In the genomic region with DNA sequence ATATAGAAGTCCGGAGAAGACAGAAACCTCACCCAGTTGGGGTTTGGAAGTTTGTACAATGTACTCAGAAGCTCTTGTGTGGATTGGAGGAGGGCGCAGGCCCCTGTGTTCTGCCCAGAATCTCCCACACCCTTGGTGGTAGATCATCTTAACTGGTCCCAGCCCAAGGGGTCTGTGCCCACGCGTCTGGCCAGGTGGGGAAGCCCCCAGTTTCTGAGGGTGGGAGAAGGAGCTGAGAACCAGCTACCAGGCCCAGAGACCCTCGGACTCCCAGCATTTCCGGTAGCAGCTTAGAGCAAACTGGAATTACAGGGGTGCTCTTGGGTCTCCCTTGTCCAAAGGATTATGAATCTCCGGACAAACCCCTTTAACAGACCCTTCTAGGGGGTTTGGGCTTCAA, we compare ENCODE assay signal across 1 cellular context.
TF ChIP-seq lines count a peak whose summit lies in the region.

No MANE protein-coding gene starts in this region.

TF ChIP-seq in HEK293, 187 proteins besides CTCF, POLR2A, EP300 and RAD21 (continued from another document):
- TF ChIP-seq, protein P1, sequence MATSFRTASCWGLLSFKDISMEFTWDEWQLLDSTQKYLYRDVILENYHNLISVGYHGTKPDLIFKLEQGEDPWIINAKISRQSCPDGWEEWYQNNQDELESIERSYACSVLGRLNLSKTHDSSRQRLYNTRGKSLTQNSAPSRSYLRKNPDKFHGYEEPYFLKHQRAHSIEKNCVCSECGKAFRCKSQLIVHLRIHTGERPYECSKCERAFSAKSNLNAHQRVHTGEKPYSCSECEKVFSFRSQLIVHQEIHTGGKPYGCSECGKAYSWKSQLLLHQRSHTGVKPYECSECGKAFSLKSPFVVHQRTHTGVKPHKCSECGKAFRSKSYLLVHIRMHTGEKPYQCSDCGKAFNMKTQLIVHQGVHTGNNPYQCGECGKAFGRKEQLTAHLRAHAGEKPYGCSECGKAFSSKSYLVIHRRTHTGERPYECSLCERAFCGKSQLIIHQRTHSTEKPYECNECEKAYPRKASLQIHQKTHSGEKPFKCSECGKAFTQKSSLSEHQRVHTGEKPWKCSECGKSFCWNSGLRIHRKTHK (tag by site-specific recombination; IDR thresholded peaks at IDR 0.05), result no peak
- TF ChIP-seq YY1 (tag by site-specific recombination; IDR thresholded peaks at IDR 0.05) (no peak), GLI2 (tag by site-specific recombination; IDR thresholded peaks at IDR 0.05; ENCODE audit: borderline replicate concordance, low read depth) (no peak), ZNF274 (IDR thresholded peaks at IDR 0.05; ENCODE audit: low read length) (no peak), ZNF274 (tag by site-specific recombination; IDR thresholded peaks at IDR 0.05; ENCODE audit: borderline replicate concordance) (no peak), ZNF211 (tag by site-specific recombination; IDR thresholded peaks at IDR 0.05; ENCODE audit: low read depth) (no peak), ZNF548 (tag by site-specific recombination; IDR thresholded peaks at IDR 0.05) (no peak), IKZF3 (tag by site-specific recombination; IDR thresholded peaks at IDR 0.05) (no peak), ZNF626 (tag by site-specific recombination; IDR thresholded peaks at IDR 0.05) (no peak), OSR2 (tag by site-specific recombination; IDR thresholded peaks at IDR 0.05) (no peak), KLF8 (tag by site-specific recombination; IDR thresholded peaks at IDR 0.05) (no peak), ZNF707 (tag by site-specific recombination; IDR thresholded peaks at IDR 0.05) (no peak)
- TF ChIP-seq, protein P2, sequence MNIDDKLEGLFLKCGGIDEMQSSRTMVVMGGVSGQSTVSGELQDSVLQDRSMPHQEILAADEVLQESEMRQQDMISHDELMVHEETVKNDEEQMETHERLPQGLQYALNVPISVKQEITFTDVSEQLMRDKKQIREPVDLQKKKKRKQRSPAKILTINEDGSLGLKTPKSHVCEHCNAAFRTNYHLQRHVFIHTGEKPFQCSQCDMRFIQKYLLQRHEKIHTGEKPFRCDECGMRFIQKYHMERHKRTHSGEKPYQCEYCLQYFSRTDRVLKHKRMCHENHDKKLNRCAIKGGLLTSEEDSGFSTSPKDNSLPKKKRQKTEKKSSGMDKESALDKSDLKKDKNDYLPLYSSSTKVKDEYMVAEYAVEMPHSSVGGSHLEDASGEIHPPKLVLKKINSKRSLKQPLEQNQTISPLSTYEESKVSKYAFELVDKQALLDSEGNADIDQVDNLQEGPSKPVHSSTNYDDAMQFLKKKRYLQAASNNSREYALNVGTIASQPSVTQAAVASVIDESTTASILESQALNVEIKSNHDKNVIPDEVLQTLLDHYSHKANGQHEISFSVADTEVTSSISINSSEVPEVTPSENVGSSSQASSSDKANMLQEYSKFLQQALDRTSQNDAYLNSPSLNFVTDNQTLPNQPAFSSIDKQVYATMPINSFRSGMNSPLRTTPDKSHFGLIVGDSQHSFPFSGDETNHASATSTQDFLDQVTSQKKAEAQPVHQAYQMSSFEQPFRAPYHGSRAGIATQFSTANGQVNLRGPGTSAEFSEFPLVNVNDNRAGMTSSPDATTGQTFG (tag by site-specific recombination; IDR thresholded peaks at IDR 0.05; ENCODE audit: borderline replicate concordance), result no peak
TF ChIP-seq in HEK293: peak in this region for 0.
